ENCODE assay signal across 30 cellular contexts in the genomic region with DNA sequence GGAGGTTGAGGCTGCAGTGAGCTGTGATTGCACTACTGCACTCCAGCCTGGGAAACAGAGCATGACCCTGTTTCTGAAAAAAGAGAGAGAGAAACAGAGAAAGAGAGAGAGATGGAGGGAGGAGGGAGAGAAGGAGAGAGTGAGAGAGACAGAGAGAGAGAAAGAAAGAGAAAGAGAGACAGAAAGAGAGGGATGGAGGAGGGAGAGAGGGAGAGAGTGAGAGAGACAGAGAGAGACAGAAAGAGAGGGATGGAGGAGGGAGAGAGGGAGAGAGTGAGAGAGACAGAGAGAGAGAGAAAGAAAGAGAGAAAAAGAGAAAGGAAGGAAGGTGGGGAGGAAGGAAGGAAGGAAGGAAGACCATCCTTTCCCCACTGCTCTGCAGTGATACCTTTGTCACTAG. TPM values are rescaled to one million over a fixed set of nuclear protein-coding genes. Genes with fewer than 3 reads are reported as not detected.
"Had no signal": no experiment of that assay in that cellular context is flagged by ENCODE, and none has a peak within 500 bp of the region (broad histone marks: within the 10 kb centered on the region; RNA-seq: fewer than 3 reads in every experiment).

No MANE protein-coding gene starts in this region.

- H3K36me3 ChIP-seq: adrenal gland, colonic mucosa, esophagus squamous epithelium, gastroesophageal sphincter, heart right ventricle had no signal

- H3K4me3 ChIP-seq: adrenal gland, body of pancreas, colonic mucosa, esophagus squamous epithelium, gastroesophageal sphincter, heart right ventricle had no signal

- DNase-seq: activated CD4-positive, alpha-beta memory T cell treated with anti-CD3 and anti-CD28 coated beads, Interleukin-2, amount 10 ng/mL, durations not matched to agents 7 days and 5 days; activated CD4-positive, alpha-beta T cell treated with anti-CD3 and anti-CD28 coated beads for 1 hour; activated CD4-positive, alpha-beta T cell treated with anti-CD3 and anti-CD28 coated beads for 4 hours; activated CD4-positive, alpha-beta T cell treated with anti-CD3 and anti-CD28 coated beads, Interleukin-2, amount 10 ng/mL, durations not matched to agents 7 days and 5 days; activated CD4-positive, alpha-beta T cell treated with anti-CD3 and anti-CD28 coated beads, Interleukin-2, amount 50 U/mL, for 4 hours; activated CD8-positive, alpha-beta memory T cell treated with anti-CD3 and anti-CD28 coated beads, Interleukin-2, amount 50 U/mL, for 48 hours; activated gamma-delta T cell; activated naive CD4-positive, alpha-beta T cell; activated naive CD4-positive, alpha-beta T cell treated with anti-CD3 and anti-CD28 coated beads, Interleukin-2, amount 10 ng/mL, durations not matched to agents 7 days and 5 days; activated T-cell treated with anti-CD3 and anti-CD28 coated beads for 4 hours; activated T-cell treated with anti-CD3 and anti-CD28 coated beads, Interleukin-2, amount 50 U/mL, for 24 hours; activated T-cell treated with anti-CD3 and anti-CD28 coated beads, Interleukin-2, amount 50 U/mL, for 72 hours; adrenal gland; amygdala; aorta; body of pancreas; caudate nucleus; cerebellar nuclear complex; colonic mucosa; effector CD8-positive, alpha-beta T cell; esophagus squamous epithelium; foreskin melanocyte; heart right ventricle; T-helper 1 cell; T-helper 2 cell had no signal

- H3K36me3 Mint-ChIP-seq: activated naive CD4-positive, alpha-beta T cell treated with anti-CD3 and anti-CD28 coated beads, Interleukin-2, amount 10 ng/mL, durations not matched to agents 7 days and 5 days; activated naive CD4-positive, alpha-beta T cell treated with anti-CD3 and anti-CD28 coated beads, Interleukin-2, amount 50 U/mL, for 72 hours had no signal

- H3K4me3 Mint-ChIP-seq: activated CD4-positive, alpha-beta memory T cell treated with anti-CD3 and anti-CD28 coated beads, Interleukin-2, amount 10 ng/mL, durations not matched to agents 7 days and 5 days; activated CD4-positive, alpha-beta T cell treated with anti-CD3 and anti-CD28 coated beads, Interleukin-2, amount 10 ng/mL, durations not matched to agents 7 days and 5 days; activated naive CD4-positive, alpha-beta T cell treated with anti-CD3 and anti-CD28 coated beads, Interleukin-2, amount 10 ng/mL, durations not matched to agents 7 days and 5 days; activated T-cell treated with anti-CD3 and anti-CD28 coated beads, Interleukin-2, amount 50 U/mL, for 24 hours; activated T-cell treated with anti-CD3 and anti-CD28 coated beads, Interleukin-2, amount 50 U/mL, for 72 hours had no signal

- FAIRE-seq: endothelial cell of umbilical vein had no signal

- H3K9me3 ChIP-seq: adrenal gland, body of pancreas, colonic mucosa, esophagus squamous epithelium, gastroesophageal sphincter, heart right ventricle had no signal

- H3K4me1 ChIP-seq: adrenal gland, body of pancreas, colonic mucosa, esophagus squamous epithelium, gastroesophageal sphincter had no signal

- ATAC-seq: activated naive CD4-positive, alpha-beta T cell treated with anti-CD3 and anti-CD28 coated beads, Interleukin-2, amount 50 U/mL, for 72 hours; activated T-cell treated with anti-CD3 and anti-CD28 coated beads, Interleukin-2, amount 50 U/mL, for 72 hours; body of pancreas; gastroesophageal sphincter; heart right ventricle had no signal

- H3K27me3 ChIP-seq: adrenal gland, body of pancreas, colonic mucosa, gastroesophageal sphincter, heart right ventricle had no signal

- H3K9me3 Mint-ChIP-seq: activated CD4-positive, alpha-beta memory T cell treated with anti-CD3 and anti-CD28 coated beads, Interleukin-2, amount 10 ng/mL, durations not matched to agents 7 days and 5 days; activated CD4-positive, alpha-beta T cell treated with anti-CD3 and anti-CD28 coated beads, Interleukin-2, amount 10 ng/mL, durations not matched to agents 7 days and 5 days; activated naive CD4-positive, alpha-beta T cell treated with anti-CD3 and anti-CD28 coated beads, Interleukin-2, amount 10 ng/mL, durations not matched to agents 7 days and 5 days; activated naive CD4-positive, alpha-beta T cell treated with anti-CD3 and anti-CD28 coated beads, Interleukin-2, amount 50 U/mL, for 72 hours; activated T-cell treated with anti-CD3 and anti-CD28 coated beads, Interleukin-2, amount 50 U/mL, for 24 hours; activated T-cell treated with anti-CD3 and anti-CD28 coated beads, Interleukin-2, amount 50 U/mL, for 72 hours had no signal

- H3K27ac Mint-ChIP-seq: activated CD4-positive, alpha-beta memory T cell treated with anti-CD3 and anti-CD28 coated beads, Interleukin-2, amount 10 ng/mL, durations not matched to agents 7 days and 5 days; activated CD4-positive, alpha-beta T cell treated with anti-CD3 and anti-CD28 coated beads, Interleukin-2, amount 10 ng/mL, durations not matched to agents 7 days and 5 days; activated naive CD4-positive, alpha-beta T cell treated with anti-CD3 and anti-CD28 coated beads, Interleukin-2, amount 10 ng/mL, durations not matched to agents 7 days and 5 days; activated naive CD4-positive, alpha-beta T cell treated with anti-CD3 and anti-CD28 coated beads, Interleukin-2, amount 50 U/mL, for 72 hours; activated T-cell treated with anti-CD3 and anti-CD28 coated beads, Interleukin-2, amount 50 U/mL, for 24 hours; activated T-cell treated with anti-CD3 and anti-CD28 coated beads, Interleukin-2, amount 50 U/mL, for 72 hours had no signal

- H3K27ac ChIP-seq: adrenal gland, body of pancreas, colonic mucosa, epithelial cell of prostate, esophagus squamous epithelium, gastroesophageal sphincter, heart right ventricle had no signal

- H3K4me1 Mint-ChIP-seq: activated CD4-positive, alpha-beta memory T cell treated with anti-CD3 and anti-CD28 coated beads, Interleukin-2, amount 10 ng/mL, durations not matched to agents 7 days and 5 days; activated CD4-positive, alpha-beta T cell treated with anti-CD3 and anti-CD28 coated beads, Interleukin-2, amount 10 ng/mL, durations not matched to agents 7 days and 5 days had no signal

RNA-seq across cellular contexts. Expression of a gene that starts 48.1 kb away (rescaled TPM):
- total RNA-seq: fibroblast of villous mesenchyme had no signal
